In genomic region chr14:105486333-105486973, GRCh38 we compare ENCODE assay signal across 8 cellular contexts. TPM values are rescaled to one million over a fixed set of nuclear protein-coding genes. Genes with fewer than 3 reads are reported as not detected.
DNase-seq lines count a peak whose midpoint lies in the region; ATAC-seq, FAIRE-seq and TF ChIP-seq lines count a peak whose summit lies in the region.

Gene CRIP1 (plus strand): TSS chr14:105486886. CDS start chr14:105487260, 374 bp downstream.

- H3K4me1 Mint-ChIP-seq in naive thymus-derived CD8-positive, alpha-beta T cell = peaks cover 23 to 68% (median 52%) of the 10 kb centered on the region in 4 donors

- DNase-seq in A549 (ENCODE audit: low read depth in 1 of 2, low spot score in 1 of 2) = no peak
- no peak for DNase-seq in Jurkat, Clone E6-1 (ENCODE audit: low read depth, low spot score)
- DNase-seq in endothelial cell of umbilical vein (ENCODE audit: low read depth, low spot score) = no peak
- peak in 1 of 10 donors; percentile 16 for DNase-seq in naive thymus-derived CD8-positive, alpha-beta T cell
- no peak for DNase-seq in NK-92 treated with Interleukin-12 subunit alpha and Interleukin-12 subunit beta, amount 100 ng/mL, for 24 hours (lab: John Stamatoyannopoulos, UW)
- no peak for DNase-seq in NCI-H1436 (lab: John Stamatoyannopoulos, UW)

- H3K4me1 ChIP-seq in A549 = peaks cover 67% of the 10 kb centered on the region
- H3K4me1 ChIP-seq in endothelial cell of umbilical vein (ENCODE audit: control insufficient read depth, extremely low read depth, insufficient read depth, low read length) = peaks cover 10% of the 10 kb centered on the region

- intact Hi-C loops in endothelial cell of umbilical vein (cut with micrococcal nuclease) = no loop called here

- no peak within 1 kb of the TSS for H2AFZ ChIP-seq in endothelial cell of umbilical vein (ENCODE audit: low read depth, low read length)

- H3K79me2 ChIP-seq in endothelial cell of umbilical vein (ENCODE audit: control insufficient read depth, insufficient read depth, low read length) = no peaks in the 10 kb centered on the region

- CTCF ChIA-PET in A549 (lab: Yijun Ruan, JAX) = interaction anchor here (0.7 to 1.6 kb wide), 8 partner anchors 16 to 396 kb away, joined by 3 to 7 read pairs (median 4); no protein-coding TSS in a partner anchor
- CTCF ChIA-PET in endothelial cell of umbilical vein (lab: Charles Lee) = interaction anchor here (0.9 to 1.5 kb wide), 4 partner anchors 9 to 116 kb away, joined by 3 to 6 read pairs (median 4); no protein-coding TSS in a partner anchor

- H3K27ac Mint-ChIP-seq in naive thymus-derived CD8-positive, alpha-beta T cell = peak within 1 kb of the TSS; percentile 87 to 100 (median 98)

- H3K9me3 ChIP-seq in A549 = no peaks in the 10 kb centered on the region
- no peaks in the 10 kb centered on the region for H3K9me3 ChIP-seq in endothelial cell of umbilical vein (replicated peaks; ENCODE audit: control insufficient read depth, insufficient read depth, low read length)

- no TSS peak for BruUV-seq in endothelial cell of umbilical vein (replicated peaks; lab: Mats Ljungman, UMichigan)

- POLR2A ChIA-PET in A549 (lab: Yijun Ruan, JAX) = interaction anchor here (1.4 kb wide), 1 partner anchor 42 kb away, joined by 3 read pairs; no protein-coding TSS in a partner anchor
- POLR2A ChIA-PET in endothelial cell of umbilical vein (lab: Charles Lee) = no interaction called here
- POLR2A ChIA-PET in naive thymus-derived CD8-positive, alpha-beta T cell (lab: Charles Lee) = interaction anchor here (1.2 kb wide), 1 partner anchor 9 kb away, joined by 3 read pairs; no protein-coding TSS in a partner anchor

- peak within 1 kb of the TSS; percentile 84 to 99 for H3K27ac ChIP-seq in A549
- H3K27ac ChIP-seq in endothelial cell of umbilical vein (ENCODE audit: insufficient read depth, low read depth, low read length) = no peak within 1 kb of the TSS

- H3K4me3 Mint-ChIP-seq in naive thymus-derived CD8-positive, alpha-beta T cell = peak within 1 kb of the TSS; percentile 77 to 96 (median 88)

- H3K27me3 Mint-ChIP-seq in naive thymus-derived CD8-positive, alpha-beta T cell = peaks cover 0 to 4% (median 0%) of the 10 kb centered on the region in 5 donors

- no peak for ATAC-seq in A549
- no peak for ATAC-seq in naive thymus-derived CD8-positive, alpha-beta T cell
- no peak for ATAC-seq in GM21529 (IDR thresholded peaks at IDR 0.05; ENCODE audit: unreplicated experiment)
- ATAC-seq in HG03571 (IDR thresholded peaks at IDR 0.05; ENCODE audit: unreplicated experiment) = no peak

- dilution Hi-C loops in endothelial cell of umbilical vein (cut with MboI; ENCODE audit: extremely low pct_ligation_motif_present, low sequenced_read_pairs) = no loop called here

- no peaks in the 10 kb centered on the region for H3K9me3 Mint-ChIP-seq in naive thymus-derived CD8-positive, alpha-beta T cell

- peaks cover 0 to 12% of the 10 kb centered on the region in 2 experiments for H3K27me3 ChIP-seq in endothelial cell of umbilical vein (ENCODE audit: control insufficient read depth in 2 of 2, insufficient read depth in 2 of 2, low read length in 2 of 2)

- H3K36me3 Mint-ChIP-seq in naive thymus-derived CD8-positive, alpha-beta T cell = no peaks in the 10 kb centered on the region

- 54% methylated on average over 27 of the region's 48 CpGs for WGBS in A549 (ENCODE audit: missing lambda C conversion rate)

- no peak for TF ChIP-seq CTCF in A549 (IDR thresholded peaks at IDR 0.05)
- no peak for TF ChIP-seq CTCF in endothelial cell of umbilical vein (IDR thresholded peaks at IDR 0.05; ENCODE audit: extremely low read depth in 1 of 2, insufficient read depth in 1 of 2, low read depth in 1 of 2, low read length in 2 of 2)

- H4K20me1 ChIP-seq in endothelial cell of umbilical vein (replicated peaks; ENCODE audit: control insufficient read depth, extremely low read depth, insufficient read depth, low read length) = no peaks in the 10 kb centered on the region

- FAIRE-seq in A549 (lab: Jason Lieb, UNC) = no peak
- no peak for FAIRE-seq in endothelial cell of umbilical vein (lab: Jason Lieb, UNC)

- no peaks in the 10 kb centered on the region for H3K9me1 ChIP-seq in endothelial cell of umbilical vein (replicated peaks; ENCODE audit: control insufficient read depth, extremely low read depth, insufficient read depth, low read length)

- H3K9ac ChIP-seq in endothelial cell of umbilical vein (replicated peaks; ENCODE audit: extremely low read depth, insufficient read depth, low read length) = no peak within 1 kb of the TSS

- H3K4me2 ChIP-seq in A549 (peak within 1 kb of the TSS; percentile 92), endothelial cell of umbilical vein (ENCODE audit: insufficient read depth, low read length) (no peak within 1 kb of the TSS)

- no peak for TF ChIP-seq RAD21 in A549 (conservative IDR thresholded peaks at IDR 0.05 in 1 of 2, IDR thresholded peaks at IDR 0.05 in 1 of 2)

- TF ChIP-seq EP300 in A549 (IDR thresholded peaks at IDR 0.05) = no peak

- TF ChIP-seq POLR2A in A549 (IDR thresholded peaks at IDR 0.05; ENCODE audit: low read length) (no peak), endothelial cell of umbilical vein (IDR thresholded peaks at IDR 0.05; ENCODE audit: low read depth, low read length) (no peak)

- H3K36me3 ChIP-seq in endothelial cell of umbilical vein (ENCODE audit: control insufficient read depth in 2 of 2, extremely low read depth in 1 of 2, insufficient read depth in 2 of 2, low read length in 2 of 2) = no peaks in the 10 kb centered on the region

- H3K4me3 ChIP-seq in A549 (peak within 1 kb of the TSS; percentile 59), endothelial cell of umbilical vein (replicated peaks in 1 of 3; ENCODE audit: insufficient read depth in 1 of 3, low read depth in 1 of 3, low read length in 3 of 3) (no peak within 1 kb of the TSS)
- peak within 1 kb of the TSS; percentile 67 for H3K4me3 ChIP-seq in Jurkat, Clone E6-1 (ENCODE audit: low read length)

TF ChIP-seq in A549, 52 proteins besides CTCF, POLR2A, EP300 and RAD21 (continues in another document):
- TF ChIP-seq HES2 (IDR thresholded peaks at IDR 0.05) = no peak
- TF ChIP-seq HOXB13 (CRISPR knock-in tag; IDR thresholded peaks at IDR 0.05; ENCODE audit: low read depth) = no peak
- no peak for TF ChIP-seq JUN (IDR thresholded peaks at IDR 0.05)
- TF ChIP-seq ATOH8 (CRISPR knock-in tag; IDR thresholded peaks at IDR 0.05; ENCODE audit: low read depth) = no peak
- no peak for TF ChIP-seq SMC3 (IDR thresholded peaks at IDR 0.05)
- TF ChIP-seq EHMT2 (IDR thresholded peaks at IDR 0.05; ENCODE audit: low read depth) = no peak

TF ChIP-seq in endothelial cell of umbilical vein, 7 proteins besides CTCF, POLR2A, EP300 and RAD21:
- no peak for TF ChIP-seq MAX (IDR thresholded peaks at IDR 0.05; ENCODE audit: insufficient read depth, insufficient read length)
- peak; percentile 84 for TF ChIP-seq EZH2 (IDR thresholded peaks at IDR 0.05; ENCODE audit: borderline replicate concordance, low read depth, low read length, severe bottlenecking)

RNA-seq across cellular contexts. Expression of gene CRIP1, which starts in this region (rescaled TPM):
- polyA plus RNA-seq in A549 (2011; rRNA removed) (196 and 280 TPM in 2 replicates), A549 (2017; fragmentation: RNase III; extraction: RNeasy Plus Mini Kit Qiagen cat#74134 plus additional on column Dnase treatment) (837 to 1,023 TPM (median 999 TPM) in 3 replicates), endothelial cell of umbilical vein (3.0 and 3.1 TPM in 2 replicates)
- 1,772 and 1,826 TPM in 2 replicates for polyA plus RNA-seq in A549 (2012; cell fraction: cytosol; rRNA removed)
- polyA plus RNA-seq in A549 (2012; cell fraction: nucleus; rRNA removed) = 674 and 890 TPM in 2 replicates
- polyA minus RNA-seq in A549 (2011; rRNA and poly(A)+ RNA removed) = 60.5 and 132 TPM in 2 replicates
- polyA plus RNA-seq in Jurkat, Clone E6-1 (2012; ENCODE audit: insufficient read depth, insufficient read length) = 237 TPM
- total RNA-seq in endothelial cell of umbilical vein = 4.8 and 8.1 TPM in 2 replicates
- 2.9 and 3.9 TPM in 2 replicates for polyA plus RNA-seq in endothelial cell of umbilical vein (2011; cell fraction: cytosol; rRNA removed)
- polyA plus RNA-seq in endothelial cell of umbilical vein (2011; cell fraction: nucleus; rRNA removed) = 3.3 and 3.7 TPM in 2 replicates
- 2.8 and 4.2 TPM in 2 replicates for polyA plus RNA-seq in endothelial cell of umbilical vein (2012)
- 0.91 TPM in 1 of 2 replicates, not detected in the other for polyA minus RNA-seq in endothelial cell of umbilical vein
- polyA minus RNA-seq in endothelial cell of umbilical vein (2011; cell fraction: cytosol; rRNA and poly(A)+ RNA removed) = 143 TPM
- 3.5 and 5.3 TPM in 2 replicates for polyA minus RNA-seq in endothelial cell of umbilical vein (2011; cell fraction: nucleus; rRNA and poly(A)+ RNA removed)
- total RNA-seq in naive thymus-derived CD8-positive, alpha-beta T cell = 10 to 100 TPM; 96.5 to 98.1 TPM
- polyA plus RNA-seq in naive thymus-derived CD8-positive, alpha-beta T cell = 100 to 1,000 TPM; 342 to 784 (median 530) TPM

Comparison
In these comparisons a context has a peak if more than half of its experiments do, and no peak if none do; other contexts are left out.
1. RNA of gene CRIP1 (total RNA-seq): 96.5 to 98.1 TPM in naive thymus-derived CD8-positive, alpha-beta T cell; 4.8 to 8.1 TPM in endothelial cell of umbilical vein; every median in the first group is over 10 times any median in the second.
2. RNA of gene CRIP1 (polyA plus RNA-seq): 196 to 1,826 TPM in A549 and 342 to 784 TPM in naive thymus-derived CD8-positive, alpha-beta T cell; 2.8 to 4.2 TPM in endothelial cell of umbilical vein; every median in the first group is over 10 times any median in the second.
3. H3K4me3 ChIP-seq: peak in A549 (single experiment) and Jurkat, Clone E6-1 (single experiment); none in endothelial cell of umbilical vein (0 of 3).